Comparison of ENCODE assay signal across 8 cellular contexts in the genomic region with DNA sequence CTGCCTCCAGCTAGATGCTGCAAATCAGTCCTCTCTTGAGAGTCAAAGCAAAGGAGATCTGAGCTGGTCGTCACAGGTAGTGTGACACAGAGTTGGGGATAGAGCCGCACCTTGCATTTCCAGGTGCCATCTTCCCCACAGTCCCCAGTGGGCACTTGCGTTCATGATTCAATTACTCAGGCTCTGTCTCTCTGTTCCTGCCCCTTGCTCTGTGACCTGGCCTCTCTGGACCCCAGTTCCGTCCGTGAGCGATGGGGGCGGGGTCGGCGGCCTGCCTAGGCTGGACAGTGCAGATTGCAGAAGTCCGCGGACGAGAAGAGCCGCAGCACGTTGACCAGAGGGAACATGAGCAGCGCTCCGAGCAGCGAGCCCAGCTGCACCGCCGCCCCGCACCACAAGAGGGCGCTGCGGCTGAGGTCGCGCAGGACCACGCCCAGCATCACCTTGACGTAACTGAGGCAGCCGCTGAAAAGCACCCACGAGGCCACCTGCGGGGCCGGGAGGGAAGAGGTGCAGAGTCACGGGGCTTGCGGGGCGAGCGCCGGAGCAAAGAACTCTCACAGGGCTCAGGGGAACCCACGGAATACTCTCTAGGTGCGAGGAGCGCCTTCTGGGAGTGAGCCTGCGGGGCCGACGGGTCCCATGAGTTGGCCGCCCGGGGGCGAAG. TPM values are rescaled to one million over a fixed set of nuclear protein-coding genes. Genes with fewer than 3 reads are reported as not detected.
A peak's percentile ranks its signal among the peaks of the same experiment; 100 is the strongest.
DNase-seq lines count a peak whose midpoint lies in the region; ATAC-seq and TF ChIP-seq lines count a peak whose summit lies in the region.

No MANE protein-coding gene starts in this region.

- H3K4me3 Mint-ChIP-seq in mesothelial cell of epicardium, result no peak overlapping the region

- TF ChIP-seq EP300 in ovary (IDR thresholded peaks at IDR 0.05), result no peak

- H3K27me3 Mint-ChIP-seq in mesothelial cell of epicardium (ENCODE audit: low read depth), result peaks cover 69% of the 10 kb centered on the region

- no peak overlapping the region for H3K9ac ChIP-seq in NT2/D1 (ENCODE audit: insufficient read length, low read depth)

- TF ChIP-seq CTCF in brain microvascular endothelial cell (IDR thresholded peaks at IDR 0.05; ENCODE audit: low read depth, low read length, missing control alignments) (peak; percentile 75), mesothelial cell of epicardium (IDR thresholded peaks at IDR 0.05; ENCODE audit: unreplicated experiment) (peak; percentile 97), ovary (IDR thresholded peaks at IDR 0.05) (no peak)

- no peaks in the 10 kb centered on the region for H3K4me1 Mint-ChIP-seq in mesothelial cell of epicardium

- H3K27ac ChIP-seq in brain microvascular endothelial cell, result no peak overlapping the region
- no peak overlapping the region for H3K27ac ChIP-seq in ovary

- intact Hi-C loops in ovary (cut with DNase I), result no loop called here

- H3K9me3 ChIP-seq in NT2/D1 (ENCODE audit: insufficient read depth, low read length) (no peaks in the 10 kb centered on the region), ovary (no peaks in the 10 kb centered on the region)

- in situ Hi-C loops in brain microvascular endothelial cell (cut with HindIII; ENCODE audit: low pct_ligation_motif_present, low sequenced_read_pairs), result no loop called here

- H3K9me3 Mint-ChIP-seq in mesothelial cell of epicardium, result no peaks in the 10 kb centered on the region

- no peak for ATAC-seq in GM21576 (IDR thresholded peaks at IDR 0.05; ENCODE audit: unreplicated experiment)

- peaks cover 10% of the 10 kb centered on the region for H3K27me3 ChIP-seq in NT2/D1 (ENCODE audit: insufficient read depth, insufficient read length)
- H3K27me3 ChIP-seq in brain microvascular endothelial cell (replicated peaks), result no peaks in the 10 kb centered on the region
- no peaks in the 10 kb centered on the region for H3K27me3 ChIP-seq in ovary

- 36 to 39% (median 36%) methylated on average over 44 of the region's 44 CpGs for WGBS in ovary, 3 donors

- H3K36me3 ChIP-seq in NT2/D1 (ENCODE audit: insufficient read depth, insufficient read length, low read length) (peaks cover 4% of the 10 kb centered on the region), brain microvascular endothelial cell (replicated peaks) (no peaks in the 10 kb centered on the region), ovary (no peaks in the 10 kb centered on the region)

- H3K4me1 ChIP-seq in NT2/D1 (ENCODE audit: insufficient read depth, insufficient read length) (no peaks in the 10 kb centered on the region), ovary (ENCODE audit: insufficient read depth) (no peaks in the 10 kb centered on the region)

- TF ChIP-seq POLR2A in ovary (IDR thresholded peaks at IDR 0.05), result no peak

- no peak overlapping the region for H3K4me3 ChIP-seq in NT2/D1 (ENCODE audit: insufficient read length, low read depth)
- no peak overlapping the region for H3K4me3 ChIP-seq in brain microvascular endothelial cell (ENCODE audit: low read depth, low read length)
- H3K4me3 ChIP-seq in ovary, result no peak overlapping the region

- H3K27ac Mint-ChIP-seq in mesothelial cell of epicardium, result no peak overlapping the region

- no peaks in the 10 kb centered on the region for H3K36me3 Mint-ChIP-seq in mesothelial cell of epicardium

- DNase-seq in EH (ENCODE audit: low read depth), result peak; percentile 4
- DNase-seq in NT2/D1 (ENCODE audit: low read depth, low spot score), result peak; percentile 64
- no peak for DNase-seq in brain microvascular endothelial cell
- peak in 1 of 2 experiments; percentile 73 for DNase-seq in mesothelial cell of epicardium (ENCODE audit: low spot score in 2 of 2, unreplicated experiment in 2 of 2)
- no peak for DNase-seq in NCI-H187 treated with DMSO at 0.1 percent for 48 hours (lab: John Stamatoyannopoulos, UW)
- no peak for DNase-seq in NCI-H446 (lab: John Stamatoyannopoulos, UW)
- DNase-seq in ovary, result no peak

RNA-seq across cellular contexts. Expression of a gene that starts 7.4 kb away (rescaled TPM):
- total RNA-seq in mesothelial cell of epicardium (0.25 to 0.36 TPM (median 0.29 TPM) in 3 replicates), ovary (10 to 100 TPM in 1 of 7 donors, 1 to 10 TPM in 5, under 1 TPM in 1; 0.78 to 10.0 (median 2.3) TPM)
- 1 to 10 TPM; 2.9 to 4.7 TPM for polyA plus RNA-seq in ovary

Comparison
In these comparisons a context has a peak if more than half of its experiments do, and no peak if none do; other contexts are left out.
1. DNase-seq: peak in EH (single experiment) and NT2/D1 (single experiment); none in brain microvascular endothelial cell (single experiment), NCI-H187 treated with DMSO at 0.1 percent for 48 hours (single experiment), NCI-H446 (0 of 2) and ovary (0 of 5).
2. CTCF ChIP-seq: peak in brain microvascular endothelial cell (single experiment) and mesothelial cell of epicardium (single experiment); none in ovary (0 of 3).